8 cellular contexts compared by ENCODE assay signal in the genomic region with DNA sequence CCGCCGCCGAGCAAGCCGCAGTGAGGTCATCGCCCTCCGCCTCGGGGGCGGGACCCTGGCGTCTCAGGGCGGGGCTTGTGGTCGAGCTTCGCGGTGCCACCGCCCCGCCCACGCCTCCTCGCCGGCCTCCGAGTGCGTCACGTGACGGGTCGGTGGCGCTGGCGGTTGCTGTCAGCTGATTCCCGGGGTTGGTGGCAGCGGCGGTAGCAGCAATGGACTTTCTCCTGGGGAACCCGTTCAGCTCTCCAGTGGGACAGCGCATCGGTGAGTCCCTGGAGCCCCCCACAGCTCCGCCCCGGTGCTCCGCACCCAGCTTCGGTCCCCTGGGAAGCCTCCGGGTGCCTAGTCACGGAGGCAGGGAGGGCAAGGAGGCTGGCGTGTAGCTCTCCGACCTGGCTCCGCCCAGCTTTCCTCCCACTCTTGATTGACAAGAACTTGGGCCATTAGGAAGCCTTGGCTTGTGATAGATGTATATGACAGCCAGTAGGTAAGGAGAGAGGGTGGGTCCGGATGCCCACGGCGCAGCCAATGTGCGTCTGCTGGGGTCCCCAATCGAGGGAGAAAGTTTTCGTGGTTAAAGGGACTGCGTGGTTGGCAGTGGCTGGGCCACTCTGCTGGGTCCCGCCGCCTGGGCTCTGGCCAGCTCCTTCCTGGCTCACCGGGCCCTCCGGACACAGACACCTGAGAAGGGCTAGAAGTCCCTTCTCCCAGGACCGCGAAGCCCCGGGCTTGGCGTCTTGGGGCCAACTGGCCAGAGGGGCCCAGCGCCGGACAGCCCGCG. TPM values are rescaled to one million over a fixed set of nuclear protein-coding genes. Genes with fewer than 3 reads are reported as not detected.
A peak's percentile ranks its signal among the peaks of the same experiment; 100 is the strongest.
DNase-seq lines count a peak whose midpoint lies in the region; TF ChIP-seq lines count a peak whose summit lies in the region.

A gene (plus strand): TSS at position 178 of the 781 bp plus-strand sequence. CDS start 35 bp downstream, at position 213.

- no peaks in the 10 kb centered on the region for H3K27me3 ChIP-seq in neuron (ENCODE audit: insufficient read depth, low read length)
- H3K27me3 ChIP-seq in subcutaneous abdominal adipose tissue (ENCODE audit: control insufficient read depth in 5 of 5, insufficient read depth in 4 of 5, low read length in 5 of 5), result no peaks in the 10 kb centered on the region

- H3K9ac ChIP-seq in subcutaneous abdominal adipose tissue (ENCODE audit: low read length in 5 of 5), result peak within 1 kb of the TSS; percentile 94 to 99 (median 99)

- no peak within 1 kb of the TSS for H2AFZ ChIP-seq in neuron (ENCODE audit: low read depth, low read length)

- CTCF ChIA-PET in HEK293T (lab: Yijun Ruan, JAX), result interaction anchor here (0.6 to 0.9 kb wide), 2 partner anchors 68 to 131 kb away, joined by 3 to 4 read pairs; no protein-coding TSS in a partner anchor

- H3K27ac ChIP-seq in subcutaneous abdominal adipose tissue (ENCODE audit: low read depth, low read length), result peak within 1 kb of the TSS; percentile 99

- in situ Hi-C loops in SK-MEL-5 (cut with HindIII; ENCODE audit: low pct_unique_long_range_greater_than_20kb, low sequenced_read_pairs), result no loop called here

- POLR2A ChIA-PET in HEK293T (lab: Yijun Ruan, JAX), result interaction anchor here (0.7 to 1.9 kb wide), 18 partner anchors 8 to 178 kb away, joined by 3 to 14 read pairs (median 4); a partner anchor contains a TSS

- peaks cover 20% of the 10 kb centered on the region for H3K36me3 ChIP-seq in neuron (ENCODE audit: insufficient read depth, low read length)
- peaks cover 6 to 16% (median 8%) of the 10 kb centered on the region in 5 donors for H3K36me3 ChIP-seq in subcutaneous abdominal adipose tissue (ENCODE audit: control insufficient read depth in 5 of 5, insufficient read depth in 5 of 5, low read length in 5 of 5)

- H3K4me1 ChIP-seq in neuron (ENCODE audit: insufficient read depth, low read length) (peaks cover 9% of the 10 kb centered on the region), subcutaneous abdominal adipose tissue (ENCODE audit: control insufficient read depth in 5 of 5, insufficient read depth in 5 of 5, low read length in 5 of 5) (peaks cover 0 to 39% (median 26%) of the 10 kb centered on the region in 5 donors)

- H3K9me3 ChIP-seq in neuron (ENCODE audit: low read length), result no peaks in the 10 kb centered on the region
- H3K9me3 ChIP-seq in subcutaneous abdominal adipose tissue (ENCODE audit: control insufficient read depth in 5 of 5, low read length in 5 of 5), result no peaks in the 10 kb centered on the region

- DNase-seq in GDM1 (lab: John Stamatoyannopoulos, UW) (peak; percentile 94), HEK293T (ENCODE audit: extremely low spot score) (peak; percentile 100), MV-4-11 (lab: John Stamatoyannopoulos, UW) (peak; percentile 96), SK-MEL-5 (ENCODE audit: low read depth, low spot score) (peak; percentile 99), foreskin melanocyte (peak; percentile 98)
- peak; percentile 97 for DNase-seq in activated naive CD4-positive, alpha-beta T cell treated with Interleukin-2 at 50 U/mL for 16 hours

- H3K4me3 ChIP-seq in neuron (ENCODE audit: low read length), result peak within 1 kb of the TSS; percentile 68
- H3K4me3 ChIP-seq in subcutaneous abdominal adipose tissue (ENCODE audit: low read depth in 1 of 5, low read length in 5 of 5), result peak within 1 kb of the TSS; percentile 88 to 98 (median 92)

TF ChIP-seq in HEK293T, 16 proteins besides CTCF, POLR2A, EP300 and RAD21:
- TF ChIP-seq FOXA1 (IDR thresholded peaks at IDR 0.05), result no peak
- no peak for TF ChIP-seq CTBP1 (IDR thresholded peaks at IDR 0.05; ENCODE audit: borderline replicate concordance)
- TF ChIP-seq ZNF384 (IDR thresholded peaks at IDR 0.05), result no peak
- TF ChIP-seq L3MBTL2 (conservative IDR thresholded peaks at IDR 0.05), result peak; percentile 60; the same call in 1 of the 2 replicates
- no peak for TF ChIP-seq ARNT (IDR thresholded peaks at IDR 0.05)
- TF ChIP-seq TARDBP (IDR thresholded peaks at IDR 0.05), result no peak
- TF ChIP-seq ELF4 (IDR thresholded peaks at IDR 0.05), result no peak
- TF ChIP-seq, protein P1, sequence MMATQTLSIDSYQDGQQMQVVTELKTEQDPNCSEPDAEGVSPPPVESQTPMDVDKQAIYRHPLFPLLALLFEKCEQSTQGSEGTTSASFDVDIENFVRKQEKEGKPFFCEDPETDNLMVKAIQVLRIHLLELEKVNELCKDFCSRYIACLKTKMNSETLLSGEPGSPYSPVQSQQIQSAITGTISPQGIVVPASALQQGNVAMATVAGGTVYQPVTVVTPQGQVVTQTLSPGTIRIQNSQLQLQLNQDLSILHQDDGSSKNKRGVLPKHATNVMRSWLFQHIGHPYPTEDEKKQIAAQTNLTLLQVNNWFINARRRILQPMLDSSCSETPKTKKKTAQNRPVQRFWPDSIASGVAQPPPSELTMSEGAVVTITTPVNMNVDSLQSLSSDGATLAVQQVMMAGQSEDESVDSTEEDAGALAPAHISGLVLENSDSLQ (IDR thresholded peaks at IDR 0.05), result peak; percentile 100
- TF ChIP-seq FOXM1 (IDR thresholded peaks at IDR 0.05; ENCODE audit: borderline replicate concordance), result no peak
- TF ChIP-seq BHLHE40 (IDR thresholded peaks at IDR 0.05; ENCODE audit: borderline replicate concordance), result no peak
- no peak for TF ChIP-seq FOXK2 (IDR thresholded peaks at IDR 0.05)
- TF ChIP-seq NFRKB (IDR thresholded peaks at IDR 0.05), result no peak
- TF ChIP-seq LEF1 (IDR thresholded peaks at IDR 0.05; ENCODE audit: borderline replicate concordance), result no peak; the same call in 1 of the 2 replicates
- 0 out of 2 replicates have a peak, but pooled peaks have one; percentile 20 for TF ChIP-seq HDGF (IDR thresholded peaks at IDR 0.05; ENCODE audit: borderline replicate concordance)
- no peak; the same call in 1 of the 2 replicates for TF ChIP-seq SP1 (IDR thresholded peaks at IDR 0.05)
- no peak for TF ChIP-seq SUZ12 (IDR thresholded peaks at IDR 0.05)

RNA-seq across cellular contexts. Expression of the gene that starts here (rescaled TPM):
- 63.2 and 73.1 TPM in 2 replicates for total RNA-seq in SK-MEL-5 (2014; rRNA removed; shearing (Covaris generic))
- 70.0 and 71.2 TPM in 2 replicates for polyA plus RNA-seq in SK-MEL-5 (2015; cell fraction: cytosol; rRNA removed)
- polyA plus RNA-seq in SK-MEL-5 (2015; cell fraction: nucleus; rRNA removed), result 60.6 and 71.7 TPM in 2 replicates

Comparison
In these comparisons a context has a peak if more than half of its experiments do, and no peak if none do; other contexts are left out.
1. Peak in every context shown above with its lines: DNase-seq, H3K4me3 ChIP-seq and H3K27ac ChIP-seq.